In the genomic region with DNA sequence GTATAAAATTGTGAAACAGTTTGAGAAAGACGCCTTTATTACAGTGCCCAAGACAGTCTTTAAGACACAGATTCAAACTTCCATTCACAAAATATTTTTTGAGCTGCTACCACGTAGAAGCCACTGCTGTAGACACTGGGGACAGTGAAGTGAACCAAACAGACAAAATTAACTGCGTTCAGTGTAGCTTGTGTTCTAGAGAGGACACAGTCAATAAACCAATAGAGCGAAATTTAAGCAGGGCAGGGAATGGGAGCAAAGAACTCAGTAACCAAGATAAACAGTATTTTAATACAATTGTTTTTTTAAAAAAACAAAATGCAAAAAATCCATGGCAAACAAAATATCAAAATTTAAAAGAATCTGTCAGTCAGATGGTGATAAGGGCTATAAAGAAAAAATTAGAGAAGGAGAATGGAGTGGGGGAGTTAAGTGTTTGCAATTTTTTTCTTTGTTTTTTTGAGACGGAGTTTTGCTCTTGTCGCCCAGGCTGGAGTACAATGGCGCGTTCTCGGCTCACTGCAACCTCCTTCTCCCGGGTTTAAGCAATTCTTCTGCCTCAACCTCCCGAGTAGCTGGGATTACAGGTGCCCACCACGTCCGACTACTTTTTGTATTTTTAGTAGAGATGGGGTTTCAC, we compare ENCODE assay signal across 8 cellular contexts. TPM values are rescaled to one million over a fixed set of nuclear protein-coding genes. Genes with fewer than 3 reads are reported as not detected.
A peak's percentile ranks its signal among the peaks of the same experiment; 100 is the strongest.
DNase-seq lines count a peak whose midpoint lies in the region; ATAC-seq and TF ChIP-seq lines count a peak whose summit lies in the region.

No MANE protein-coding gene starts in this region.

- peak overlapping the region; percentile 45; the same call in 1 of the 2 replicates for H3K9ac ChIP-seq in iPS-20b (ENCODE audit: low read depth, low read length)

- H3K27me3 ChIP-seq in iPS-20b (ENCODE audit: insufficient read depth, low read length) = no peaks in the 10 kb centered on the region
- H3K27me3 ChIP-seq in thoracic aorta (replicated peaks; ENCODE audit: insufficient read depth) = no peaks in the 10 kb centered on the region

- CTCF ChIA-PET in activated CD8-positive, alpha-beta T cell treated with anti-CD3 and anti-CD28 coated beads, Interleukin-2, amount 10 ng/mL, durations not matched to agents 7 days and 5 days (lab: Charles Lee) = interaction anchor here (0.7 to 5.3 kb wide), 3 partner anchors 9 to 45 kb away, joined by 3 to 31 read pairs (median 4); partner anchors contain the start of gene TTC22

- H3K27ac ChIP-seq in iPS-20b (ENCODE audit: low read length) (no peak overlapping the region), thoracic aorta (peak overlapping the region in 1 of 2 donors; percentile 53)

- peak overlapping the region; percentile 94 for H3K4me3 Mint-ChIP-seq in activated CD8-positive, alpha-beta T cell treated with anti-CD3 and anti-CD28 coated beads, Interleukin-2, amount 10 ng/mL, durations not matched to agents 7 days and 5 days

- H3K9me3 Mint-ChIP-seq in activated CD8-positive, alpha-beta T cell treated with anti-CD3 and anti-CD28 coated beads, Interleukin-2, amount 10 ng/mL, durations not matched to agents 7 days and 5 days (ENCODE audit: insufficient read depth) = no peaks in the 10 kb centered on the region

- H3K4me3 ChIP-seq in iPS-20b (ENCODE audit: low read length) (peak overlapping the region; percentile 98), thoracic aorta (peak overlapping the region; percentile 81)

- no peaks in the 10 kb centered on the region for H3K27me3 Mint-ChIP-seq in activated CD8-positive, alpha-beta T cell treated with anti-CD3 and anti-CD28 coated beads, Interleukin-2, amount 10 ng/mL, durations not matched to agents 7 days and 5 days (ENCODE audit: low read depth)

- DNase-seq in activated CD8-positive, alpha-beta T cell treated with anti-CD3 and anti-CD28 coated beads, Interleukin-2, amount 10 ng/mL, durations not matched to agents 7 days and 5 days = no peak
- DNase-seq in thoracic aorta (ENCODE audit: low spot score) (no peak), AG08396 (ENCODE audit: low spot score) (no peak), H4 (ENCODE audit: low spot score) (no peak)
- no peak for DNase-seq in activated CD4-positive, CD25-positive, alpha-beta regulatory T cell treated with anti-CD3 and anti-CD28 coated beads, Interleukin-2, amount 50 U/mL, for 72 hours

- H3K36me3 ChIP-seq in iPS-20b (ENCODE audit: insufficient read depth, low read depth, low read length) (no peaks in the 10 kb centered on the region), thoracic aorta (no peaks in the 10 kb centered on the region)

- no peaks in the 10 kb centered on the region for H3K9me3 ChIP-seq in iPS-20b (ENCODE audit: insufficient read depth, low read depth, low read length)
- H3K9me3 ChIP-seq in thoracic aorta = no peaks in the 10 kb centered on the region

- H3K36me3 Mint-ChIP-seq in activated CD8-positive, alpha-beta T cell treated with anti-CD3 and anti-CD28 coated beads, Interleukin-2, amount 10 ng/mL, durations not matched to agents 7 days and 5 days (ENCODE audit: low read depth) = no peaks in the 10 kb centered on the region

- H3K27ac Mint-ChIP-seq in activated CD8-positive, alpha-beta T cell treated with anti-CD3 and anti-CD28 coated beads, Interleukin-2, amount 10 ng/mL, durations not matched to agents 7 days and 5 days = peak overlapping the region; percentile 93

- H3K4me1 Mint-ChIP-seq in activated CD8-positive, alpha-beta T cell treated with anti-CD3 and anti-CD28 coated beads, Interleukin-2, amount 10 ng/mL, durations not matched to agents 7 days and 5 days (ENCODE audit: low read depth) = peaks cover 18% of the 10 kb centered on the region

- H3K4me1 ChIP-seq in iPS-20b (ENCODE audit: insufficient read depth, low read length) = peaks cover 6% of the 10 kb centered on the region; the same call in 1 of the 2 replicates
- H3K4me1 ChIP-seq in thoracic aorta (ENCODE audit: control insufficient read depth in 1 of 2, low read depth in 2 of 2) = peaks cover 9% of the 10 kb centered on the region in 2 donors

- TF ChIP-seq CTCF in thoracic aorta (IDR thresholded peaks at IDR 0.05) = no peak

- POLR2A ChIA-PET in activated CD8-positive, alpha-beta T cell treated with anti-CD3 and anti-CD28 coated beads, Interleukin-2, amount 10 ng/mL, durations not matched to agents 7 days and 5 days (lab: Charles Lee) = no interaction called here

- ATAC-seq in GM19025 (IDR thresholded peaks at IDR 0.05; ENCODE audit: low read depth, unreplicated experiment) (peak; percentile 4), HG02973 (IDR thresholded peaks at IDR 0.05; ENCODE audit: unreplicated experiment) (peak; percentile 10), thoracic aorta (ENCODE audit: insufficient number of reproducible peaks, low FRiP score, low read depth) (no peak)
- ATAC-seq in activated CD8-positive, alpha-beta T cell treated with anti-CD3 and anti-CD28 coated beads, Interleukin-2, amount 10 ng/mL, durations not matched to agents 7 days and 5 days = peak; percentile 40

RNA-seq across cellular contexts. Expression of gene PARS2, which starts 0.7 kb away (rescaled TPM):
- 1 to 10 TPM; 4.2 TPM for total RNA-seq in activated CD8-positive, alpha-beta T cell treated with anti-CD3 and anti-CD28 coated beads, Interleukin-2, amount 10 ng/mL, durations not matched to agents 7 days and 5 days
- total RNA-seq in thoracic aorta = 1 to 10 TPM; 2.8 to 3.1 TPM
- total RNA-seq in H4 (2014; rRNA removed; shearing (Covaris generic)) = 6.1 and 7.0 TPM in 2 replicates

RNA-seq across cellular contexts. Expression of gene TTC22, which starts 36.1 kb away (rescaled TPM):
- 1 to 10 TPM; 5.0 to 6.5 TPM for total RNA-seq in activated CD8-positive, alpha-beta T cell treated with anti-CD3 and anti-CD28 coated beads, Interleukin-2, amount 10 ng/mL, durations not matched to agents 7 days and 5 days
- total RNA-seq in thoracic aorta = under 1 TPM in 1 of 2 donors, not detected in 1; 0.63 TPM
- total RNA-seq in H4 (2014; rRNA removed; shearing (Covaris generic)) = not detected in 2 replicates

RNA-seq across cellular contexts. Expression of gene TTC4, which starts 49.4 kb away (rescaled TPM):
- 10 to 100 TPM; 18.8 to 21.6 TPM for total RNA-seq in activated CD8-positive, alpha-beta T cell treated with anti-CD3 and anti-CD28 coated beads, Interleukin-2, amount 10 ng/mL, durations not matched to agents 7 days and 5 days
- 10 to 100 TPM; 12.7 to 17.2 TPM for total RNA-seq in thoracic aorta
- 47.8 and 52.9 TPM in 2 replicates for total RNA-seq in H4 (2014; rRNA removed; shearing (Covaris generic))
